38 cellular contexts compared by ENCODE assay signal in the genomic region with DNA sequence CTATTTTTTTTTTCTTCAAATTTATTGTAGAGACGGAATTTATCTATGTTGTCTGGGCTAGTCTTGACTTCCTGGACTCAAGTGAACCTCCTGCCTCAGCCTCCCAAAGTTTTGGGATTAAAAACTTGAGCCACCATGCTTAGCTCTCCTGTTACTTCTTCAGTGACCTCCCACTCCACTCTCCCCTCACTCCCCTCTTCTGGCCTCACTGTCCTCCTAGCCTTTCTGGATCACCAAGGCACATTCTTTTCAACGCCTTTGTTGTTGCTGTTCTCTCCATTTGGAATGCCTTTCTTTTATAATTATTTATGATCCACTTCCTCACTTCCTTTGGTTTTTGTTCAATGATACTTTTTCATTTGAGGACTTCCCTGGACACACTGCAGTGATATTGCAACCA. TPM values are rescaled to one million over a fixed set of nuclear protein-coding genes. Genes with fewer than 3 reads are reported as not detected.
"Had no signal": no experiment of that assay in that cellular context is flagged by ENCODE, and none has a peak within 500 bp of the region (broad histone marks: within the 10 kb centered on the region; RNA-seq: fewer than 3 reads in every experiment).

No MANE protein-coding gene starts in this region.

- H3K9me3 ChIP-seq: MG63 had no signal

- DNase-seq: Karpas-422, Kasumi-1, MG63, MM.1S, MV-4-11, NCI-H1048, NCI-H1092, NCI-H1092 treated with DMSO at 0.1 percent for 48 hours, NCI-H1105, NCI-H1105 treated with DMSO at 0.1 percent for 48 hours, NCI-H1417, NCI-H1417 treated with DMSO at 0.1 percent for 48 hours, NCI-H1436, NCI-H1436 treated with DMSO at 0.1 percent for 48 hours, NCI-H146, NCI-H1694, NCI-H1694 treated with DMSO at 0.1 percent for 48 hours, NCI-H187, NCI-H187 treated with DMSO at 0.1 percent for 48 hours, NCI-H1930, NCI-H2029, NCI-H2029 treated with DMSO at 0.1 percent for 48 hours, NCI-H2081, NCI-H2081 treated with DMSO at 0.1 percent for 48 hours, NCI-H2107, NCI-H2171, NCI-H2171 treated with DMSO at 0.1 percent for 48 hours, NCI-H2227 treated with DMSO at 0.1 percent for 48 hours, NCI-H226, NCI-H345, NCI-H446, NCI-H446 treated with DMSO at 0.1 percent for 48 hours, NCI-H510A, NCI-H510A treated with DMSO at 0.1 percent for 48 hours, NCI-H524 had no signal

- H3K4me3 ChIP-seq: MG63 had no signal

- H3K36me3 ChIP-seq: MG63 had no signal

- H3K27me3 ChIP-seq: MG63 had no signal

RNA-seq across cellular contexts. Expression of a gene that starts 17.9 kb away (rescaled TPM):
- total RNA-seq: LHCN-M2, M059J, NCI-H460 had no signal
